27 cellular contexts compared by ENCODE assay signal in the genomic region with DNA sequence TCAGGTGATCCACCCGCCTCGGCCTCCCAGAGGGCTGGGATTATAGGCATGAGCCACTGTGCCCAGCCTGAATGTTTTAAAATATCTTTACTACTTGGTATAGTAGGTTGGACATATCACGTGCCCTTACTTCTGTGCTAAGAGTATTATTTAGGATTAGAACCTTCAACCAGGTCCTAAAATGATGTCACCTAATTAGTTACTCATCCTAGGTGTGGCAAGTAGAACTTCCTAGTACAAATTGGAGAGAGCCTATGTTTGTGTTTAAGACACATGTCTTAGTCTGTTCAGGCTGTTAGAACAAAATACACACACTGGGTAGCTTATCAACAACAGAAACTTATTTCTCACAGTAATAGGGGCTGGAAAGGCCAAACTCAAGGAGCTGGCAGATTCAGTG. TPM values are rescaled to one million over a fixed set of nuclear protein-coding genes. Genes with fewer than 3 reads are reported as not detected.
DNase-seq lines count a peak whose midpoint lies in the region; ATAC-seq, FAIRE-seq and TF ChIP-seq lines count a peak whose summit lies in the region.
"Had no signal": no experiment of that assay in that cellular context is flagged by ENCODE, and none has a peak within 500 bp of the region (broad histone marks: within the 10 kb centered on the region; RNA-seq: fewer than 3 reads in every experiment).

No MANE protein-coding gene starts in this region.

- CTCF ChIA-PET in A549 (lab: Yijun Ruan, JAX): interaction anchor here (1.2 to 2.7 kb wide), 4 partner anchors 8 to 509 kb away, joined by 3 to 10 read pairs (median 7); no protein-coding TSS in a partner anchor

- H3K79me2 ChIP-seq in hepatocyte: no peaks in the 10 kb centered on the region

- H3K36me3 ChIP-seq in hepatocyte (replicated peaks; ENCODE audit: insufficient read depth, low read depth) (no peaks in the 10 kb centered on the region), rectal smooth muscle tissue (ENCODE audit: control insufficient read depth, insufficient read depth, low read length) (no peaks in the 10 kb centered on the region)
- H3K36me3 ChIP-seq: BE2C, heart right ventricle, thoracic aorta had no signal

- peak overlapping the region; percentile 87 to 90 for H3K27ac ChIP-seq in A549
- H3K27ac ChIP-seq in hepatocyte: peak overlapping the region; percentile 56
- peak overlapping the region; percentile 33 for H3K27ac ChIP-seq in rectal smooth muscle tissue (ENCODE audit: low read depth, low read length)
- H3K27ac ChIP-seq: heart right ventricle, thoracic aorta had no signal

- peak overlapping the region; percentile 81 for H3K4me2 ChIP-seq in A549
- H3K4me2 ChIP-seq in hepatocyte: no peak overlapping the region

- peaks cover 4% of the 10 kb centered on the region for H3K4me1 Mint-ChIP-seq in activated T-cell treated with anti-CD3 and anti-CD28 coated beads, Interleukin-2, amount 50 U/mL, for 4 hours (ENCODE audit: low read depth)

- WGBS in A549 (ENCODE audit: missing lambda C conversion rate): 82% methylated on average over 3 of the region's 3 CpGs
- WGBS in hepatocyte (ENCODE audit: low lambda C conversion rate, missing lambda C conversion rate): 77% methylated on average over 3 of the region's 3 CpGs

- H3K9me3 Mint-ChIP-seq in activated T-cell treated with anti-CD3 and anti-CD28 coated beads, Interleukin-2, amount 50 U/mL, for 4 hours: no peaks in the 10 kb centered on the region
- H3K9me3 Mint-ChIP-seq: activated CD4-positive, alpha-beta memory T cell treated with anti-CD3 and anti-CD28 coated beads for 36 hours had no signal

- H3K9me3 ChIP-seq in A549 (no peaks in the 10 kb centered on the region), hepatocyte (ENCODE audit: low read depth) (no peaks in the 10 kb centered on the region)
- H3K9me3 ChIP-seq: BE2C, thoracic aorta had no signal

- no peak overlapping the region for H3K4me3 Mint-ChIP-seq in activated T-cell treated with anti-CD3 and anti-CD28 coated beads, Interleukin-2, amount 50 U/mL, for 4 hours
- H3K4me3 Mint-ChIP-seq: activated CD4-positive, alpha-beta memory T cell treated with anti-CD3 and anti-CD28 coated beads for 36 hours; endodermal cell had no signal

- no peak for TF ChIP-seq POLR2A in A549 (IDR thresholded peaks at IDR 0.05; ENCODE audit: low read length)

- no peak overlapping the region for H3K9ac ChIP-seq in rectal smooth muscle tissue (ENCODE audit: low read length)

- H3K27me3 ChIP-seq in hepatocyte (no peaks in the 10 kb centered on the region), rectal smooth muscle tissue (ENCODE audit: control insufficient read depth, insufficient read depth, low read length) (no peaks in the 10 kb centered on the region)
- H3K27me3 ChIP-seq: BE2C, heart right ventricle had no signal

- H3K9me2 ChIP-seq in hepatocyte (replicated peaks; ENCODE audit: insufficient read depth): no peaks in the 10 kb centered on the region

- POLR2A ChIA-PET in A549 (lab: Yijun Ruan, JAX): interaction anchor here (3.1 kb wide), 1 partner anchor 51 kb away, joined by 48 read pairs; the partner anchor contains the start of gene ZFAND5

- H2AFZ ChIP-seq in hepatocyte: no peak overlapping the region

- TF ChIP-seq CTCF in A549 (IDR thresholded peaks at IDR 0.05): no peak
- TF ChIP-seq CTCF in hepatocyte (IDR thresholded peaks at IDR 0.05; ENCODE audit: poor library complexity): no peak

- peaks cover 2% of the 10 kb centered on the region for H3K27me3 Mint-ChIP-seq in activated T-cell treated with anti-CD3 and anti-CD28 coated beads, Interleukin-2, amount 50 U/mL, for 4 hours (ENCODE audit: low read depth)
- H3K27me3 Mint-ChIP-seq: activated CD4-positive, alpha-beta memory T cell treated with anti-CD3 and anti-CD28 coated beads for 36 hours; progenitor cell of endocrine pancreas had no signal

- DNase-seq in A549 (ENCODE audit: low read depth in 1 of 2, low spot score in 1 of 2) (no peak), NCI-H82 (lab: John Stamatoyannopoulos, UW) (peak; percentile 50), hepatocyte (ENCODE audit: low spot score) (no peak), NK-92 (lab: John Stamatoyannopoulos, UW; ENCODE audit: unreplicated experiment) (no peak), HK-2 (ENCODE audit: unreplicated experiment) (no peak)
- DNase-seq in activated T-cell treated with anti-CD3 and anti-CD28 coated beads, Interleukin-2, amount 50 U/mL, for 4 hours: no peak
- DNase-seq: activated CD4-positive, alpha-beta memory T cell treated with anti-CD3 and anti-CD28 coated beads for 36 hours; amniotic stem cell; BE2C; cortex of kidney; EL; endodermal cell; H7; heart right ventricle; left ventricle myocardium superior; MM.1S; NCI-H146; NCI-H2171 treated with DMSO at 0.1 percent for 48 hours; NCI-H524 treated with DMSO at 0.1 percent for 48 hours; stimulated activated CD4-positive, alpha-beta T cell treated with anti-CD3 and anti-CD28 coated beads, Interleukin-4, amount 100 ng/mL, for 1 hour; stimulated activated naive CD4-positive, alpha-beta T cell; T1000 had no signal

- H4K20me1 ChIP-seq in hepatocyte (ENCODE audit: insufficient read depth, poor library complexity, severe bottlenecking): no peaks in the 10 kb centered on the region

- TF ChIP-seq RAD21 in A549 (conservative IDR thresholded peaks at IDR 0.05 in 1 of 2, IDR thresholded peaks at IDR 0.05 in 1 of 2): no peak

- ATAC-seq in A549 (no peak), GM21381 (IDR thresholded peaks at IDR 0.05; ENCODE audit: unreplicated experiment) (no peak)
- ATAC-seq in activated T-cell treated with anti-CD3 and anti-CD28 coated beads, Interleukin-2, amount 50 U/mL, for 4 hours: no peak
- ATAC-seq: heart right ventricle, left ventricle myocardium superior had no signal

- FAIRE-seq in A549 (lab: Jason Lieb, UNC): no peak
- FAIRE-seq: D721Med had no signal

- no peak overlapping the region for H3K4me3 ChIP-seq in A549
- no peak overlapping the region for H3K4me3 ChIP-seq in hepatocyte
- H3K4me3 ChIP-seq in rectal smooth muscle tissue (ENCODE audit: low read length): no peak overlapping the region
- H3K4me3 ChIP-seq: heart right ventricle, thoracic aorta had no signal

- H3K36me3 Mint-ChIP-seq in activated T-cell treated with anti-CD3 and anti-CD28 coated beads, Interleukin-2, amount 50 U/mL, for 4 hours (ENCODE audit: insufficient read depth): no peaks in the 10 kb centered on the region
- H3K36me3 Mint-ChIP-seq: activated CD4-positive, alpha-beta memory T cell treated with anti-CD3 and anti-CD28 coated beads for 36 hours had no signal

- H3K4me1 ChIP-seq in A549: peaks cover 62% of the 10 kb centered on the region
- H3K4me1 ChIP-seq in hepatocyte (ENCODE audit: insufficient read depth): peaks cover 28% of the 10 kb centered on the region
- peaks cover 22% of the 10 kb centered on the region for H3K4me1 ChIP-seq in rectal smooth muscle tissue (ENCODE audit: control insufficient read depth, insufficient read depth, low read length)
- H3K4me1 ChIP-seq: BE2C had no signal

- TF ChIP-seq EP300 in A549 (IDR thresholded peaks at IDR 0.05): no peak

TF ChIP-seq in A549, 52 proteins besides CTCF, POLR2A, EP300 and RAD21 (continues in another document):
- no peak for TF ChIP-seq SMC3 (IDR thresholded peaks at IDR 0.05)
- TF ChIP-seq, protein P1, sequence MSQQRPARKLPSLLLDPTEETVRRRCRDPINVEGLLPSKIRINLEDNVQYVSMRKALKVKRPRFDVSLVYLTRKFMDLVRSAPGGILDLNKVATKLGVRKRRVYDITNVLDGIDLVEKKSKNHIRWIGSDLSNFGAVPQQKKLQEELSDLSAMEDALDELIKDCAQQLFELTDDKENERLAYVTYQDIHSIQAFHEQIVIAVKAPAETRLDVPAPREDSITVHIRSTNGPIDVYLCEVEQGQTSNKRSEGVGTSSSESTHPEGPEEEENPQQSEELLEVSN (IDR thresholded peaks at IDR 0.05; ENCODE audit: borderline replicate concordance, low read depth): no peak
- TF ChIP-seq, protein P2, sequence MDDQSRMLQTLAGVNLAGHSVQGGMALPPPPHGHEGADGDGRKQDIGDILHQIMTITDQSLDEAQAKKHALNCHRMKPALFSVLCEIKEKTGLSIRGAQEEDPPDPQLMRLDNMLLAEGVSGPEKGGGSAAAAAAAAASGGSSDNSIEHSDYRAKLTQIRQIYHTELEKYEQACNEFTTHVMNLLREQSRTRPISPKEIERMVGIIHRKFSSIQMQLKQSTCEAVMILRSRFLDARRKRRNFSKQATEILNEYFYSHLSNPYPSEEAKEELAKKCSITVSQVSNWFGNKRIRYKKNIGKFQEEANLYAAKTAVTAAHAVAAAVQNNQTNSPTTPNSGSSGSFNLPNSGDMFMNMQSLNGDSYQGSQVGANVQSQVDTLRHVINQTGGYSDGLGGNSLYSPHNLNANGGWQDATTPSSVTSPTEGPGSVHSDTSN (IDR thresholded peaks at IDR 0.05): no peak
- TF ChIP-seq TP53 (CRISPR knock-in tag; IDR thresholded peaks at IDR 0.05): no peak
- no peak for TF ChIP-seq MAX (IDR thresholded peaks at IDR 0.05)

RNA-seq across cellular contexts. Expression of gene ZFAND5, which starts 51.5 kb away (rescaled TPM):
- polyA plus RNA-seq in A549 (2011; rRNA removed): 234 and 315 TPM in 2 replicates
- 94.0 and 129 TPM in 2 replicates for polyA plus RNA-seq in A549 (2012; cell fraction: cytosol; rRNA removed)
- 92.3 and 99.3 TPM in 2 replicates for polyA plus RNA-seq in A549 (2012; cell fraction: nucleus; rRNA removed)
- polyA plus RNA-seq in A549 (2017; fragmentation: RNase III; extraction: RNeasy Plus Mini Kit Qiagen cat#74134 plus additional on column Dnase treatment): 126 to 136 TPM (median 135 TPM) in 3 replicates
- polyA minus RNA-seq in A549 (2011; rRNA and poly(A)+ RNA removed): 74.6 and 81.9 TPM in 2 replicates
- 212 and 288 TPM in 2 replicates for total RNA-seq in hepatocyte
- 188 and 208 TPM in 2 replicates for polyA plus RNA-seq in hepatocyte
- total RNA-seq in activated T-cell treated with anti-CD3 and anti-CD28 coated beads, Interleukin-2, amount 50 U/mL, for 4 hours: 100 to 1,000 TPM; 112 to 142 (median 141) TPM

Comparison
In these comparisons a context has a peak if more than half of its experiments do, and no peak if none do; other contexts are left out.
1. H3K27ac ChIP-seq: peak in every context shown above with its lines; median percentile 88 in A549; 56 in hepatocyte; 33 in rectal smooth muscle tissue.